In genomic region chr11:68784653-68785052, GRCh38 we compare ENCODE assay signal across 24 cellular contexts. TPM values are rescaled to one million over a fixed set of nuclear protein-coding genes. Genes with fewer than 3 reads are reported as not detected.
A peak's percentile ranks its signal among the peaks of the same experiment; 100 is the strongest.
DNase-seq lines count a peak whose midpoint lies in the region; ATAC-seq and TF ChIP-seq lines count a peak whose summit lies in the region.
"Had no signal": no experiment of that assay in that cellular context is flagged by ENCODE, and none has a peak within 500 bp of the region (broad histone marks: within the 10 kb centered on the region; RNA-seq: fewer than 3 reads in every experiment).

No MANE protein-coding gene starts in this region.

- DNase-seq in CD14-positive monocyte (ENCODE audit: low spot score) (no peak), neuronal stem cell (ENCODE audit: low spot score) (no peak), left colon (no peak), Kasumi-1 (lab: John Stamatoyannopoulos, UW) (no peak)
- no peak for DNase-seq in stimulated activated effector memory CD8-positive, alpha-beta T cell treated with anti-CD3 and anti-CD28 coated beads, Interleukin-12 subunit alpha, Interleukin-12 subunit beta, amount 100 ng/mL, for 72 hours (ENCODE audit: low spot score in 2 of 2)
- DNase-seq: AML-193; CD4-positive, alpha-beta memory T cell; CD4-positive, CD25-positive, alpha-beta regulatory T cell; COR-L47; DMS 273 treated with DMSO at 0.1 percent for 48 hours; DMS153; DMS53; DMS79; DND-41; EL; GDM1 had no signal

- H3K9me3 Mint-ChIP-seq in CD14-positive monocyte, result no peaks in the 10 kb centered on the region
- no peaks in the 10 kb centered on the region for H3K9me3 Mint-ChIP-seq in stimulated activated effector memory CD8-positive, alpha-beta T cell treated with anti-CD3 and anti-CD28 coated beads, Interleukin-12 subunit alpha, Interleukin-12 subunit beta, amount 100 ng/mL, for 72 hours
- H3K9me3 Mint-ChIP-seq: CD4-positive, alpha-beta memory T cell; CD4-positive, CD25-positive, alpha-beta regulatory T cell; CD8-positive, alpha-beta memory T cell had no signal

- H3K27ac ChIP-seq in neuronal stem cell (replicated peaks; ENCODE audit: low read length), result no peak overlapping the region
- H3K27ac ChIP-seq: 22Rv1; A549; BLaER1 treated with 17β-estradiol and CSF1 and Interleukin-3, amounts not matched to agents 10 nM and 100 nM; C4-2B had no signal

- H3K79me1 ChIP-seq in neuronal stem cell (ENCODE audit: low read depth, low read length), result no peaks in the 10 kb centered on the region

- no peak overlapping the region for H4K91ac ChIP-seq in neuronal stem cell (ENCODE audit: low read depth, low read length, poor library complexity)

- no peak for ATAC-seq in stimulated activated effector memory CD8-positive, alpha-beta T cell treated with anti-CD3 and anti-CD28 coated beads, Interleukin-12 subunit alpha, Interleukin-12 subunit beta, amount 100 ng/mL, for 72 hours
- ATAC-seq in left colon, result no peak
- ATAC-seq: A549, GM12878 had no signal

- H3K4me3 Mint-ChIP-seq in CD14-positive monocyte, result no peak overlapping the region
- no peak overlapping the region for H3K4me3 Mint-ChIP-seq in stimulated activated effector memory CD8-positive, alpha-beta T cell treated with anti-CD3 and anti-CD28 coated beads, Interleukin-12 subunit alpha, Interleukin-12 subunit beta, amount 100 ng/mL, for 72 hours
- H3K4me3 Mint-ChIP-seq: B cell; CD4-positive, alpha-beta memory T cell; CD4-positive, CD25-positive, alpha-beta regulatory T cell; CD8-positive, alpha-beta memory T cell had no signal

- H3K4ac ChIP-seq in neuronal stem cell (ENCODE audit: low read length), result no peak overlapping the region

- H2BK5ac ChIP-seq in neuronal stem cell (ENCODE audit: low read length), result no peak overlapping the region

- no peak overlapping the region for H3K9ac ChIP-seq in neuronal stem cell (ENCODE audit: low read depth, low read length, poor library complexity)
- H3K9ac ChIP-seq: BLaER1 treated with 17β-estradiol and CSF1 and Interleukin-3, amounts not matched to agents 10 nM and 100 nM had no signal

- peak overlapping the region; percentile 6 for H2AK5ac ChIP-seq in neuronal stem cell (ENCODE audit: low read depth, low read length)

- no peak overlapping the region for H2BK12ac ChIP-seq in neuronal stem cell (ENCODE audit: low read length)

- no peak overlapping the region for H3K14ac ChIP-seq in neuronal stem cell (ENCODE audit: low read length)

- peak overlapping the region; percentile 41 for H3K18ac ChIP-seq in neuronal stem cell (ENCODE audit: low read length)

- no peak overlapping the region for H2AFZ ChIP-seq in neuronal stem cell (ENCODE audit: low read length)

- peaks cover 0 to 2% (median 0%) of the 10 kb centered on the region in 3 donors for H3K27me3 Mint-ChIP-seq in CD14-positive monocyte (ENCODE audit: low read depth in 3 of 3)
- H3K27me3 Mint-ChIP-seq: B cell; CD4-positive, alpha-beta memory T cell; CD4-positive, CD25-positive, alpha-beta regulatory T cell; CD8-positive, alpha-beta memory T cell had no signal

- H3K27ac Mint-ChIP-seq in CD14-positive monocyte, result peak overlapping the region in 4 of 7 donors; percentile 6 to 52 (median 28)
- H3K27ac Mint-ChIP-seq in stimulated activated effector memory CD8-positive, alpha-beta T cell treated with anti-CD3 and anti-CD28 coated beads, Interleukin-12 subunit alpha, Interleukin-12 subunit beta, amount 100 ng/mL, for 72 hours, result peak overlapping the region; percentile 10
- H3K27ac Mint-ChIP-seq: B cell; CD4-positive, alpha-beta memory T cell; CD4-positive, CD25-positive, alpha-beta regulatory T cell; CD8-positive, alpha-beta memory T cell had no signal

- no CpG with 5 or more reads among the region's 16 CpGs for WGBS in neuronal stem cell (ENCODE audit: extremely low coverage in 2 of 2, insufficient read length in 2 of 2, insufficient replicate concordance in 1 of 2), 2 donors

- H3K9me3 ChIP-seq in neuronal stem cell (replicated peaks in 1 of 2; ENCODE audit: control insufficient read depth in 2 of 2, insufficient read depth in 1 of 2, low read depth in 1 of 2, low read length in 2 of 2), result peaks cover 0 to 1% of the 10 kb centered on the region in 2 donors
- H3K9me3 ChIP-seq: A549; BLaER1 treated with 17β-estradiol and CSF1 and Interleukin-3, amounts not matched to agents 10 nM and 100 nM had no signal

- H3K4me2 ChIP-seq in neuronal stem cell (ENCODE audit: insufficient read depth, low read length, poor library complexity, severe bottlenecking), result no peak overlapping the region
- H3K4me2 ChIP-seq: A549; BLaER1 treated with 17β-estradiol and CSF1 and Interleukin-3, amounts not matched to agents 10 nM and 100 nM had no signal

- peaks cover 78 to 99% of the 10 kb centered on the region in 2 donors for H3K36me3 Mint-ChIP-seq in CD14-positive monocyte
- peaks cover 71% of the 10 kb centered on the region for H3K36me3 Mint-ChIP-seq in stimulated activated effector memory CD8-positive, alpha-beta T cell treated with anti-CD3 and anti-CD28 coated beads, Interleukin-12 subunit alpha, Interleukin-12 subunit beta, amount 100 ng/mL, for 72 hours

- H3K27me3 ChIP-seq in neuronal stem cell (ENCODE audit: control insufficient read depth in 3 of 3, insufficient read depth in 3 of 3, low read depth in 1 of 3, low read length in 3 of 3), result no peaks in the 10 kb centered on the region
- H3K27me3 ChIP-seq: BLaER1 treated with 17β-estradiol and CSF1 and Interleukin-3, amounts not matched to agents 10 nM and 100 nM had no signal

- intact Hi-C loops in CD14-positive monocyte (cut with micrococcal nuclease), result no loop called here
- intact Hi-C loops in left colon (cut with DNase I, micrococcal nuclease), result no loop called here

- H3K4me1 Mint-ChIP-seq in CD14-positive monocyte, result no peaks in the 10 kb centered on the region
- H3K4me1 Mint-ChIP-seq in stimulated activated effector memory CD8-positive, alpha-beta T cell treated with anti-CD3 and anti-CD28 coated beads, Interleukin-12 subunit alpha, Interleukin-12 subunit beta, amount 100 ng/mL, for 72 hours, result no peaks in the 10 kb centered on the region
- H3K4me1 Mint-ChIP-seq: B cell; CD8-positive, alpha-beta memory T cell had no signal

- no peak for TF ChIP-seq CTCF in CD14-positive monocyte (IDR thresholded peaks at IDR 0.05)

- H4K8ac ChIP-seq in neuronal stem cell (ENCODE audit: low read depth, low read length), result no peak overlapping the region

- H2BK120ac ChIP-seq in neuronal stem cell (ENCODE audit: low read depth, low read length), result no peak overlapping the region

- H2BK15ac ChIP-seq in neuronal stem cell (ENCODE audit: low read length), result no peak overlapping the region

- H3K36me3 ChIP-seq in neuronal stem cell (replicated peaks in 1 of 2; ENCODE audit: control insufficient read depth in 2 of 2, insufficient read depth in 2 of 2, low read length in 2 of 2), result no peaks in the 10 kb centered on the region

- H3K4me3 ChIP-seq in neuronal stem cell (ENCODE audit: low read length in 2 of 2), result no peak overlapping the region
- H3K4me3 ChIP-seq: A549; BLaER1 treated with 17β-estradiol and CSF1 and Interleukin-3, amounts not matched to agents 10 nM and 100 nM; GM12878 had no signal

- peak overlapping the region; percentile 5 for H3K23ac ChIP-seq in neuronal stem cell (ENCODE audit: low read depth, low read length, poor library complexity)

- peaks cover 0 to 2% of the 10 kb centered on the region in 2 donors for H3K4me1 ChIP-seq in neuronal stem cell (ENCODE audit: control insufficient read depth in 2 of 2, insufficient read depth in 1 of 2, low read depth in 1 of 2, low read length in 2 of 2)
- H3K4me1 ChIP-seq: A549 had no signal

RNA-seq across cellular contexts. Expression of gene TESMIN, which starts 33.3 kb away (rescaled TPM):
- 1 to 10 TPM; 1.9 to 2.5 TPM for polyA plus RNA-seq in CD14-positive monocyte
- polyA plus RNA-seq in neuronal stem cell (2013, experiment 1 of 2), result 6.3 TPM
- 5.6 TPM for polyA plus RNA-seq in neuronal stem cell (2013, experiment 2 of 2)
- 10 to 100 TPM; 11.0 to 12.9 TPM for total RNA-seq in left colon
- total RNA-seq: A172 had no signal

RNA-seq across cellular contexts. Expression of gene CPT1A, which starts 57.1 kb away (rescaled TPM):
- polyA plus RNA-seq in CD14-positive monocyte, result 1 to 10 TPM; 5.6 to 7.0 TPM
- 0.84 TPM for polyA plus RNA-seq in neuronal stem cell (2013, experiment 1 of 2)
- polyA plus RNA-seq in neuronal stem cell (2013, experiment 2 of 2), result 0.93 TPM
- 100 to 1,000 TPM; 149 to 261 TPM for total RNA-seq in left colon
